In the genomic region with DNA sequence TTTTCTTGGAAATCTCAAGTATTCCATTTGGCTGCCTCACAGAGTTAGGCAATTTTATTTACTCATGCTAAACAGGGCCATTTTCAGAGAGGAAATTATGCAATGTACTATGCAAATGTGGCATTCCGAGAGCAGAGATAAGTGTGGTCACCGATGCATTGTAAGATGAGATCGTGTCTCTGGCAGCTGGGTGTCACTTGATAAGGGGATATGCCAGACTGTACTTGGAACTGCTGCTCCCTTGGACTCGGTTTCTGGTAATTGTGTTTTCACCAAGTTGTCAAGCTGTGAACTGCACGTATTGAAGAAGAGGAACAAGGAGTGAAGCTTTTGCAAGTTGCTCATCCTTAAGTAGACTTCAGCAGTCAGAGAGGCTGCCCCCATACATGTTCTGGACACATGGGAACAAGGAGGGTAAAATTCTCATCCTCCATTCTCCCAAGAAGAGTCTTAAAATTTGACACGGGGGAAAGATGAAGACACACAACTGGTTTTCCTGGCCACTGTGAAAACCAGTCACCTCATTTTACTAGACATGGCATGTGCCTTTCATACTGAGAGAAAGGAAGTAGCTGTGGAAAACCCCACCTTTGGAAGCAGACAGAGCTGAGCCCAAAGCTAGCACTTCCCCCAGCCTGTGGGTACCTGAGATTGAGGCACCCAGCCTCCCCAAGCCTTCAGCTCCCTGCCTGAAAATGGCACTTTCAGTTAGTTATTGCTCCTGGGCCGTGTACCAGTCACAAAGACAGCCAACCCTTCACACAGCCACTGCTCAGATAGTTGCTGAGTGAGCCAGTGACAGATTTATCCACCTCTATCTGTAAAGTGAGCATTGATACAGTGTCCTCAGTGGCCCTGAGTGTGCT, we compare ENCODE assay signal across 8 cellular contexts.
A peak's percentile ranks its signal among the peaks of the same experiment; 100 is the strongest.
DNase-seq lines count a peak whose midpoint lies in the region; ATAC-seq, FAIRE-seq and TF ChIP-seq lines count a peak whose summit lies in the region.

No MANE protein-coding gene starts in this region.

- H3K4me2 ChIP-seq in OCI-LY1 (ENCODE audit: low read length) (peak overlapping the region; percentile 22), HepG2 (ENCODE audit: low read depth, low read length) (peak overlapping the region; percentile 23; the same call in 1 of the 2 replicates)

- intact Hi-C loops in body of pancreas (cut with DNase I) (loop anchor here (10.0 kb wide), 1 partner anchor 120 kb away; no protein-coding TSS in a partner anchor), HepG2 (cut with micrococcal nuclease; ENCODE audit: unreplicated experiment) (loop anchor here (1.0 to 5.0 kb wide), 2 partner anchors 34 to 192 kb away; no protein-coding TSS in a partner anchor)

- DNase-seq in COLO829 (ENCODE audit: low spot score) (peak; percentile 12), body of pancreas (peak in 1 of 4 donors; percentile 47), HepG2 (ENCODE audit: low spot score) (peak; percentile 90), thoracic aorta (ENCODE audit: low spot score) (no peak), NCI-H748 (lab: John Stamatoyannopoulos, UW; ENCODE audit: unreplicated experiment) (no peak)

- no peaks in the 10 kb centered on the region for H3F3A ChIP-seq in OCI-LY1 (ENCODE audit: insufficient read depth, low read length)

- ATAC-seq in GM19397 (IDR thresholded peaks at IDR 0.05; ENCODE audit: unreplicated experiment) (peak; percentile 67), HG03520 (IDR thresholded peaks at IDR 0.05; ENCODE audit: unreplicated experiment) (peak; percentile 71), body of pancreas (peak; percentile 56), HepG2 (peak; percentile 78), thoracic aorta (ENCODE audit: insufficient number of reproducible peaks, low FRiP score, low read depth) (peak; percentile 39)

- TF ChIP-seq CTCF in OCI-LY1 (IDR thresholded peaks at IDR 0.05; ENCODE audit: low read length) (no peak), body of pancreas (IDR thresholded peaks at IDR 0.05) (no peak), HepG2 (CRISPR knock-in tag; IDR thresholded peaks at IDR 0.05) (no peak), thoracic aorta (IDR thresholded peaks at IDR 0.05) (no peak)

- 43 to 53% methylated on average over 7 of the region's 7 CpGs for WGBS in body of pancreas, 2 donors
- WGBS in HepG2 (ENCODE audit: low lambda C conversion rate), result 32% methylated on average over 7 of the region's 7 CpGs

- H4K20me1 ChIP-seq in OCI-LY1 (ENCODE audit: insufficient read depth, low read length), result no peaks in the 10 kb centered on the region
- H4K20me1 ChIP-seq in HepG2 (ENCODE audit: insufficient read depth, low read length), result no peaks in the 10 kb centered on the region

- CTCF ChIA-PET in HepG2 (lab: Yijun Ruan, JAX; ENCODE audit: low intra/inter-chr PET ratio, low total read pairs), result no interaction called here

- BruUV-seq in HepG2 (replicated peaks; lab: Mats Ljungman, UMichigan), result no TSS peak

- H3K27ac ChIP-seq in OCI-LY1 (ENCODE audit: low read depth, low read length, poor library complexity, severe bottlenecking) (peak overlapping the region; percentile 71), body of pancreas (no peak overlapping the region), HepG2 (ENCODE audit: extremely low read length, insufficient read depth, low read length) (no peak overlapping the region), thoracic aorta (peak overlapping the region in 1 of 2 donors; percentile 14)

- H3K9ac ChIP-seq in OCI-LY1 (ENCODE audit: low read length) (peak overlapping the region; percentile 20; the same call in 1 of the 2 replicates), HepG2 (ENCODE audit: insufficient read depth, low read depth, low read length) (no peak overlapping the region)

- H3K36me3 ChIP-seq in OCI-LY1 (ENCODE audit: insufficient read depth, low read length) (no peaks in the 10 kb centered on the region), body of pancreas (replicated peaks in 1 of 2; ENCODE audit: insufficient read depth in 1 of 2, low read depth in 2 of 2) (no peaks in the 10 kb centered on the region), HepG2 (replicated peaks in 1 of 2; ENCODE audit: control insufficient read depth in 1 of 2, insufficient read depth in 2 of 2, low read length in 2 of 2) (no peaks in the 10 kb centered on the region), thoracic aorta (no peaks in the 10 kb centered on the region)

- no peak for TF ChIP-seq RAD21 in HepG2 (CRISPR knock-in tag; IDR thresholded peaks at IDR 0.05)

- H2AFZ ChIP-seq in OCI-LY1 (ENCODE audit: low read length) (no peak overlapping the region), HepG2 (ENCODE audit: low read length) (no peak overlapping the region)

- H3K9me3 ChIP-seq in OCI-LY1 (ENCODE audit: low read length), result no peaks in the 10 kb centered on the region
- no peaks in the 10 kb centered on the region for H3K9me3 ChIP-seq in body of pancreas
- no peaks in the 10 kb centered on the region for H3K9me3 ChIP-seq in HepG2 (ENCODE audit: low read length)
- H3K9me3 ChIP-seq in thoracic aorta, result no peaks in the 10 kb centered on the region

- TF ChIP-seq EP300 in HepG2 (IDR thresholded peaks at IDR 0.05; ENCODE audit: low read depth in 2 of 2, low read length in 2 of 2) (0 out of 4 replicates have a peak, but pooled peaks of 1 of the 2 experiments have one; percentile 13), HepG2 (CRISPR knock-in tag; IDR thresholded peaks at IDR 0.05; ENCODE audit: borderline replicate concordance) (peak; percentile 34; the same call in 1 of the 2 replicates)

- POLR2A ChIA-PET in HepG2 (lab: Yijun Ruan, JAX), result interaction anchor here (1.2 kb wide), 1 partner anchor 151 kb away, joined by 4 read pairs; a partner anchor contains a TSS

- no peak for TF ChIP-seq POLR2A in body of pancreas (IDR thresholded peaks at IDR 0.05)
- TF ChIP-seq POLR2A in HepG2 (IDR thresholded peaks at IDR 0.05; ENCODE audit: insufficient read depth in 1 of 2, low read depth in 2 of 2, low read length in 2 of 2), result no peak

- H3K79me2 ChIP-seq in OCI-LY1 (ENCODE audit: insufficient read depth, low read length) (no peaks in the 10 kb centered on the region), HepG2 (ENCODE audit: insufficient read depth, low read length) (no peaks in the 10 kb centered on the region)

- H3K4me3 ChIP-seq in OCI-LY1 (ENCODE audit: low read depth, low read length, poor library complexity, severe bottlenecking), result peak overlapping the region; percentile 22
- no peak overlapping the region for H3K4me3 ChIP-seq in body of pancreas
- no peak overlapping the region for H3K4me3 ChIP-seq in HepG2 (replicated peaks in 1 of 3; ENCODE audit: insufficient read depth in 1 of 3, low read depth in 2 of 3, low read length in 3 of 3)
- H3K4me3 ChIP-seq in thoracic aorta, result peak overlapping the region; percentile 25

- no peaks in the 10 kb centered on the region for H3K9me2 ChIP-seq in OCI-LY1 (ENCODE audit: low read depth, low read length)

- peak; percentile 73 for FAIRE-seq in HepG2 (lab: Jason Lieb, UNC)

- in situ Hi-C loops in HepG2 (cut with HindIII; ENCODE audit: extremely low pct_ligation_motif_present, low pct_unique_long_range_greater_than_20kb), result no loop called here

- H3K27me3 ChIP-seq in OCI-LY1 (ENCODE audit: insufficient read depth, low read length) (no peaks in the 10 kb centered on the region), body of pancreas (no peaks in the 10 kb centered on the region), HepG2 (ENCODE audit: control insufficient read depth in 1 of 2, insufficient read depth in 2 of 2, low read length in 2 of 2) (no peaks in the 10 kb centered on the region), thoracic aorta (replicated peaks; ENCODE audit: insufficient read depth) (no peaks in the 10 kb centered on the region)

- H3K4me1 ChIP-seq in OCI-LY1 (ENCODE audit: insufficient read depth, low read length, severe bottlenecking) (peaks cover 53% of the 10 kb centered on the region), body of pancreas (peaks cover 28% of the 10 kb centered on the region), HepG2 (ENCODE audit: insufficient read depth, low read length) (peaks cover 45% of the 10 kb centered on the region), thoracic aorta (ENCODE audit: control insufficient read depth in 1 of 2, low read depth in 2 of 2) (peaks cover 33 to 73% of the 10 kb centered on the region in 2 donors)

TF ChIP-seq in HepG2, 621 proteins besides CTCF, POLR2A, EP300 and RAD21 (continues in another document):
- 0 out of 2 replicates have a peak, but pooled peaks have one; percentile 28 for TF ChIP-seq ZNF205 (CRISPR knock-in tag; IDR thresholded peaks at IDR 0.05)
- peak; percentile 62; the same call in 1 of the 2 replicates for TF ChIP-seq NCOA2 (CRISPR knock-in tag; IDR thresholded peaks at IDR 0.05)
- TF ChIP-seq ZNF558 (CRISPR knock-in tag; IDR thresholded peaks at IDR 0.05; ENCODE audit: borderline replicate concordance), result no peak
- peak; percentile 39 for TF ChIP-seq SKI (IDR thresholded peaks at IDR 0.05; ENCODE audit: partially characterized antibody)
- TF ChIP-seq MTA3 (CRISPR knock-in tag; IDR thresholded peaks at IDR 0.05), result no peak
- no peak for TF ChIP-seq CC2D1A (CRISPR knock-in tag; IDR thresholded peaks at IDR 0.05)
- 0 out of 2 replicates have a peak, but pooled peaks have one; percentile 10 for TF ChIP-seq FOSL2 (CRISPR knock-in tag; IDR thresholded peaks at IDR 0.05)
- no peak for TF ChIP-seq HDAC2 (CRISPR knock-in tag; IDR thresholded peaks at IDR 0.05)
- TF ChIP-seq CEBPB (IDR thresholded peaks at IDR 0.05; ENCODE audit: borderline replicate concordance, low read depth, low read length), result peak; percentile 97
- TF ChIP-seq MXD4 (CRISPR knock-in tag; IDR thresholded peaks at IDR 0.05), result 0 out of 2 replicates have a peak, but pooled peaks have one; percentile 33
- TF ChIP-seq, protein P1, sequence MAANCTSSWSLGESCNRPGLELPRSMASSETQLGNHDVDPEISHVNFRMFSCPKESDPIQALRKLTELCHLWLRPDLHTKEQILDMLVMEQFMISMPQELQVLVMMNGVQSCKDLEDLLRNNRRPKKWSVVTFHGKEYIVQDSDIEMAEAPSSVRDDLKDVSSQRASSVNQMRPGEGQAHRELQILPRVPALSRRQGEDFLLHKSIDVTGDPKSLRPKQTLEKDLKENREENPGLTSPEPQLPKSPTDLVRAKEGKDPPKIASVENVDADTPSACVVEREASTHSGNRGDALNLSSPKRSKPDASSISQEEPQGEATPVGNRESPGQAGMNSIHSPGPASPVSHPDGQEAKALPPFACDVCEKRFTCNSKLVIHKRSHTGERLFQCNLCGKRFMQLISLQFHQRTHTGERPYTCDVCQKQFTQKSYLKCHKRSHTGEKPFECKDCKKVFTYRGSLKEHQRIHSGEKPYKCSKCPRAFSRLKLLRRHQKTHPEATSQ (CRISPR knock-in tag; IDR thresholded peaks at IDR 0.05; ENCODE audit: borderline replicate concordance), result no peak
- TF ChIP-seq BCL6 (CRISPR knock-in tag; IDR thresholded peaks at IDR 0.05), result peak; percentile 88
- TF ChIP-seq ZNF547 (CRISPR knock-in tag; IDR thresholded peaks at IDR 0.05), result 0 out of 2 replicates have a peak, but pooled peaks have one; percentile 38
- TF ChIP-seq SOX13 (IDR thresholded peaks at IDR 0.05), result no peak
- TF ChIP-seq SOX13 (CRISPR knock-in tag; conservative IDR thresholded peaks at IDR 0.05 in 1 of 2, IDR thresholded peaks at IDR 0.05 in 1 of 2), result peak in 1 of 2 experiments; percentile 68; a peak in 1 of 4 replicates

Comparison
In these comparisons a context has a peak if more than half of its experiments do, and no peak if none do; other contexts are left out.
1. DNase-seq: peak in COLO829 (single experiment) and HepG2 (single experiment); none in thoracic aorta (single experiment) and NCI-H748 (single experiment).
2. H3K4me3 ChIP-seq: peak in OCI-LY1 (single experiment) and thoracic aorta (single experiment); none in body of pancreas (0 of 2) and HepG2 (0 of 3).
3. Peak in every context shown above with its lines, with median percentiles within 50 percentile points of each other: ATAC-seq.